ENCODE assay signal across 26 cellular contexts in genomic region chr14:99318959-99319295, GRCh38. TPM values are rescaled to one million over a fixed set of nuclear protein-coding genes. Genes with fewer than 3 reads are reported as not detected.
DNase-seq lines count a peak whose midpoint lies in the region; ATAC-seq and TF ChIP-seq lines count a peak whose summit lies in the region.
"Had no signal": no experiment of that assay in that cellular context is flagged by ENCODE, and none has a peak within 500 bp of the region (broad histone marks: within the 10 kb centered on the region; RNA-seq: fewer than 3 reads in every experiment).

No MANE protein-coding gene starts in this region.

- no peaks in the 10 kb centered on the region for H3K9me3 Mint-ChIP-seq in activated CD4-positive, alpha-beta T cell treated with anti-CD3 and anti-CD28 coated beads, Interleukin-2, amount 10 ng/mL, durations not matched to agents 24 days and 14 days
- H3K9me3 Mint-ChIP-seq in nephron progenitor cell = no peaks in the 10 kb centered on the region
- H3K9me3 Mint-ChIP-seq: CD8-positive, alpha-beta memory T cell; GM23338; HFFc6; IgD-negative memory B cell had no signal

- H3K27me3 Mint-ChIP-seq in activated CD4-positive, alpha-beta T cell treated with anti-CD3 and anti-CD28 coated beads, Interleukin-2, amount 10 ng/mL, durations not matched to agents 24 days and 14 days = peaks cover 7% of the 10 kb centered on the region
- H3K27me3 Mint-ChIP-seq in T-helper 17 cell = peaks cover 20% of the 10 kb centered on the region
- peaks cover 2% of the 10 kb centered on the region for H3K27me3 Mint-ChIP-seq in nephron progenitor cell (ENCODE audit: low read depth, poor library complexity)
- H3K27me3 Mint-ChIP-seq: IgD-negative memory B cell had no signal

- no peak overlapping the region for H3K27ac Mint-ChIP-seq in activated CD4-positive, alpha-beta T cell treated with anti-CD3 and anti-CD28 coated beads, Interleukin-2, amount 10 ng/mL, durations not matched to agents 24 days and 14 days
- H3K27ac Mint-ChIP-seq in T-helper 17 cell (peak overlapping the region; percentile 29), nephron progenitor cell (peak overlapping the region; percentile 53)
- H3K27ac Mint-ChIP-seq: CD14-positive monocyte; CD8-positive, alpha-beta memory T cell; GM23338; HFFc6; IgD-negative memory B cell had no signal

- H3K36me3 Mint-ChIP-seq in activated CD4-positive, alpha-beta T cell treated with anti-CD3 and anti-CD28 coated beads, Interleukin-2, amount 10 ng/mL, durations not matched to agents 24 days and 14 days (ENCODE audit: low read depth) = no peaks in the 10 kb centered on the region
- H3K36me3 Mint-ChIP-seq in T-helper 17 cell (ENCODE audit: low read depth) (peaks cover 3% of the 10 kb centered on the region), nephron progenitor cell (ENCODE audit: low read depth) (no peaks in the 10 kb centered on the region)
- H3K36me3 Mint-ChIP-seq: CD14-positive monocyte; CD8-positive, alpha-beta memory T cell; IgD-negative memory B cell had no signal

- no peak for ATAC-seq in T-helper 17 cell
- ATAC-seq in HG02623 (IDR thresholded peaks at IDR 0.05; ENCODE audit: unreplicated experiment) = no peak

- H3K4me1 Mint-ChIP-seq in activated CD4-positive, alpha-beta T cell treated with anti-CD3 and anti-CD28 coated beads, Interleukin-2, amount 10 ng/mL, durations not matched to agents 24 days and 14 days = peaks cover 10% of the 10 kb centered on the region
- H3K4me1 Mint-ChIP-seq in T-helper 17 cell (peaks cover 7% of the 10 kb centered on the region), nephron progenitor cell (peaks cover 75% of the 10 kb centered on the region)

- no peaks in the 10 kb centered on the region for H3K9me3 ChIP-seq in T-helper 17 cell (ENCODE audit: control insufficient read depth, low read length, poor library complexity, severe bottlenecking)
- H3K9me3 ChIP-seq: BE2C, HAP-1, SJSA1 had no signal

- DNase-seq in activated CD4-positive, alpha-beta T cell treated with anti-CD3 and anti-CD28 coated beads, Interleukin-2, amount 10 ng/mL, durations not matched to agents 24 days and 14 days = peak; percentile 49
- DNase-seq in activated CD4-positive, alpha-beta T cell treated with anti-CD3 and anti-CD28 coated beads for 4 hours = no peak
- DNase-seq in T-helper 17 cell = no peak
- DNase-seq in nephron progenitor cell = no peak
- DNase-seq in COLO668 (lab: John Stamatoyannopoulos, UW; ENCODE audit: unreplicated experiment) = no peak
- no peak for DNase-seq in central memory CD4-positive, alpha-beta T cell
- DNase-seq: ACHN; BE2C; Calu3; CD8-positive, alpha-beta memory T cell; DMS153; DND-41; HFFc6; MM.1S; NCI-H2029; NCI-H446 treated with DMSO at 0.1 percent for 48 hours; NCI-H526; NCI-H82; PC-9; Right ventricle myocardium superior had no signal

- H3K4me3 Mint-ChIP-seq in activated CD4-positive, alpha-beta T cell treated with anti-CD3 and anti-CD28 coated beads, Interleukin-2, amount 10 ng/mL, durations not matched to agents 24 days and 14 days = no peak overlapping the region
- no peak overlapping the region for H3K4me3 Mint-ChIP-seq in T-helper 17 cell
- peak overlapping the region; percentile 38 for H3K4me3 Mint-ChIP-seq in nephron progenitor cell
- H3K4me3 Mint-ChIP-seq: CD14-positive monocyte; CD8-positive, alpha-beta memory T cell; GM23338; HFFc6; IgD-negative memory B cell had no signal

- TF ChIP-seq CTCF in nephron progenitor cell (IDR thresholded peaks at IDR 0.05) = no peak

- intact Hi-C loops in activated CD4-positive, alpha-beta T cell treated with anti-CD3 and anti-CD28 coated beads, Interleukin-2, amount 10 ng/mL, durations not matched to agents 24 days and 14 days (cut with micrococcal nuclease) = no loop called here

RNA-seq across cellular contexts. Expression of gene BCL11B, which starts 46.9 kb away (rescaled TPM):
- 48.2 and 48.5 TPM in 2 replicates for total RNA-seq in activated CD4-positive, alpha-beta T cell treated with anti-CD3 and anti-CD28 coated beads, Interleukin-2, amount 10 ng/mL, durations not matched to agents 24 days and 14 days
- 100 to 1,000 TPM; 167 to 174 TPM for total RNA-seq in T-helper 17 cell
- total RNA-seq: PC-9 had no signal
